ENCODE assay signal across 6 cellular contexts in the genomic region with DNA sequence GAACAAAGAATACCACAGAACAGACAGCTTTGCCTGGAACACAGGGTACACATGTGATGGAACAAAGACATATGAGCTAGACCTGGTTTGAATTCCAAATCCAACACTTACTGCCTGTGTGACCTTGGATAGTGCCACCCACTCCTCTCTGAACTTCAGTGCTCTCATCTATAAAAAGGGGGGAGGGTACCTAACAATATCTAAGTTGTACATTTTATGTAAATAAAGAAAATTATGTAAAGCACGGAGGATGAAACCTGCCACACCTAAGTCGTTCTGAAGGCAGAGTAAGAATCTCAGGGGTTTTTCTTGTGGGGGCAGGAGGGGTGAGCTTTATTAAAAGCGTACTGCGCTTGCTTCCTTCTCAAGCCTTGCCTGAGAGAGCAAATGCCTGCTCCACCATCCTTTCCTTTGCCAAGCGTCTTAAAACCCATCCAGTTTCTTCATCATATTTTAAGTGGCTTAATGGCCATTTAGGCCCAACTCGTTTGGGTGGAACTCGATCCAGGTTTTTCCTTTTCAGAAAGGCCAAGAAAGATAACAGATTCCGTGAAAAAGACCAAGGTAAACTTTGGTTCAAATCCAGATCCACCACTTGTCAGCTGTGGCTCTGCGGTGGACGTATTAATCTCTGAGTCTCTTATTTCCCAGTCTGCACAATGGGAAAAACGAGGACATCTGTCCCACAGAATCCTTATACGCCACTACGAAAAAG. TPM values are rescaled to one million over a fixed set of nuclear protein-coding genes. Genes with fewer than 3 reads are reported as not detected.
DNase-seq lines count a peak whose midpoint lies in the region; ATAC-seq and TF ChIP-seq lines count a peak whose summit lies in the region.

No MANE protein-coding gene starts in this region.

- H3K36me3 Mint-ChIP-seq in central memory CD8-positive, alpha-beta T cell (ENCODE audit: insufficient read depth): peaks cover 36% of the 10 kb centered on the region
- H3K36me3 Mint-ChIP-seq in osteocyte (ENCODE audit: unreplicated experiment): peaks cover 32% of the 10 kb centered on the region

- H3K27me3 ChIP-seq in MG63: no peaks in the 10 kb centered on the region

- H3K4me3 Mint-ChIP-seq in central memory CD8-positive, alpha-beta T cell: peak overlapping the region; percentile 99
- peak overlapping the region; percentile 100 for H3K4me3 Mint-ChIP-seq in osteocyte (ENCODE audit: unreplicated experiment)

- H3K9me3 ChIP-seq in MG63: peaks cover 4% of the 10 kb centered on the region

- H3K4me1 Mint-ChIP-seq in central memory CD8-positive, alpha-beta T cell: peaks cover 56% of the 10 kb centered on the region
- peaks cover 48% of the 10 kb centered on the region for H3K4me1 Mint-ChIP-seq in osteocyte (ENCODE audit: unreplicated experiment)

- no peaks in the 10 kb centered on the region for H3K27me3 Mint-ChIP-seq in central memory CD8-positive, alpha-beta T cell
- no peaks in the 10 kb centered on the region for H3K27me3 Mint-ChIP-seq in osteocyte (ENCODE audit: unreplicated experiment)

- no peak for ATAC-seq in central memory CD8-positive, alpha-beta T cell (replicated peaks; ENCODE audit: extremely low read depth, poor library complexity, severe bottlenecking)

- peak overlapping the region; percentile 100 for H3K27ac Mint-ChIP-seq in central memory CD8-positive, alpha-beta T cell (ENCODE audit: low read depth)
- H3K27ac Mint-ChIP-seq in osteocyte (ENCODE audit: unreplicated experiment): peak overlapping the region; percentile 99

- DNase-seq in MG63 (no peak), osteocyte (ENCODE audit: extremely low spot score, unreplicated experiment) (no peak), HCEC 1CT (no peak), NCI-H1417 treated with DMSO at 0.1 percent for 48 hours (lab: John Stamatoyannopoulos, UW) (no peak)
- DNase-seq in central memory CD8-positive, alpha-beta T cell (ENCODE audit: low spot score in 2 of 2): no peak
- DNase-seq in activated CD4-positive, alpha-beta T cell treated with anti-CD3 and anti-CD28 coated beads for 1 hour: no peak

- H3K36me3 ChIP-seq in MG63: peaks cover 44% of the 10 kb centered on the region

- H3K9me3 Mint-ChIP-seq in central memory CD8-positive, alpha-beta T cell: no peaks in the 10 kb centered on the region
- peaks cover 7% of the 10 kb centered on the region for H3K9me3 Mint-ChIP-seq in osteocyte (ENCODE audit: unreplicated experiment)

- peak overlapping the region; percentile 89 for H3K4me3 ChIP-seq in MG63

- TF ChIP-seq CTCF in osteocyte (IDR thresholded peaks at IDR 0.05): no peak

RNA-seq across cellular contexts. Expression of a gene that starts 1.0 kb away (rescaled TPM):
- total RNA-seq in MG63 (2014; rRNA removed; shearing (Covaris generic); ENCODE audit: low replicate concordance): 83.6 and 92.6 TPM in 2 replicates
- 167 and 170 TPM in 2 replicates for total RNA-seq in osteocyte

RNA-seq across cellular contexts. Expression of a gene that starts 1.1 kb away (rescaled TPM):
- total RNA-seq in MG63 (2014; rRNA removed; shearing (Covaris generic); ENCODE audit: low replicate concordance): 1.5 and 16.5 TPM in 2 replicates
- 25.8 and 30.0 TPM in 2 replicates for total RNA-seq in osteocyte

RNA-seq across cellular contexts. Expression of a gene that starts 30.5 kb away (rescaled TPM):
- total RNA-seq in MG63 (2014; rRNA removed; shearing (Covaris generic); ENCODE audit: low replicate concordance): 57.0 and 109 TPM in 2 replicates
- total RNA-seq in osteocyte: 1.5 and 2.6 TPM in 2 replicates

RNA-seq across cellular contexts. Expression of a gene that starts 49.4 kb away (rescaled TPM):
- 21.0 and 62.6 TPM in 2 replicates for total RNA-seq in MG63 (2014; rRNA removed; shearing (Covaris generic); ENCODE audit: low replicate concordance)
- total RNA-seq in osteocyte: 42.5 and 44.7 TPM in 2 replicates

RNA-seq across cellular contexts. Expression of a gene that starts 53.9 kb away (rescaled TPM):
- 0.63 and 1.2 TPM in 2 replicates for total RNA-seq in MG63 (2014; rRNA removed; shearing (Covaris generic); ENCODE audit: low replicate concordance)
- 1.3 TPM in 2 replicates for total RNA-seq in osteocyte

Comparison
In these comparisons a context has a peak if more than half of its experiments do, and no peak if none do; other contexts are left out.
1. RNA of a gene that starts 30.5 kb away (total RNA-seq): 57.0 to 109 TPM in MG63; 1.5 to 2.6 TPM in osteocyte; every median in the first group is over 10 times any median in the second.